In the genomic region with DNA sequence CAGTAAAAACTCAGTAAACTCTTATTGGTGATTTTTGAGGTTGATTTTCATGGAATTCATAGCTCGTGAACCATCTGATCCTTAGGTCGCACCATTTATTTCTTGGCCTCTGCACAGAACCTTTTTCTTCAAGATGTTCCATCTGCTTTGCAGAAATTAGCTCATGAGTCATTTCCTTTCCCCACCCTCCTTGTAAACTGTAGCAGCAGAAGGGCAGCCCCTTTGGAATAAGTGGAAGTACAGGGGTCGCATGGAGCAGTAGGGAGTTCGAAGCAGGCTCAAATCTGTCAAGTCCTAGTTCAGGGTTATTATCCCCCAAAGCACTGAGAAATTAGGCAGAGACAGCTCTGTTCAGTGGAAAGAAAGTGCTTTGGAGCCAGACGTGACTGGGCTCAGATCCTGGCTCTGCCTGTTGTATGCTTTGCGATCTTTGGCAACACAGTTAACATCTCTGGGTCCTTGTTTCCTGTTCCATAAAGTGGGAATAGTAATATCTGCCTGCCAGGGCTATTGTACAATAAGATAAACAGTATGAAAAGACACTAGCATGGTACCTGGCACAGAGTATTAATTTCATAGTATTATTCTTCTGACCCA, we compare ENCODE assay signal across 13 cellular contexts.
A peak's percentile ranks its signal among the peaks of the same experiment; 100 is the strongest.
DNase-seq lines count a peak whose midpoint lies in the region; ATAC-seq and TF ChIP-seq lines count a peak whose summit lies in the region.
"Had no signal": no experiment of that assay in that cellular context is flagged by ENCODE, and none has a peak within 500 bp of the region (broad histone marks: within the 10 kb centered on the region; RNA-seq: fewer than 3 reads in every experiment).

No MANE protein-coding gene starts in this region.

- H3K27ac ChIP-seq in rectal smooth muscle tissue (ENCODE audit: low read depth, low read length): peak overlapping the region; percentile 52

- H3K4me3 ChIP-seq in fibroblast of pulmonary artery (replicated peaks; ENCODE audit: low read depth, low read length) (no peak overlapping the region), rectal smooth muscle tissue (ENCODE audit: low read length) (peak overlapping the region; percentile 14)
- H3K4me3 ChIP-seq: lung had no signal

- H3K4me1 ChIP-seq in rectal smooth muscle tissue (ENCODE audit: control insufficient read depth, insufficient read depth, low read length): peaks cover 18% of the 10 kb centered on the region

- no peak for ATAC-seq in HG03045 (IDR thresholded peaks at IDR 0.05; ENCODE audit: unreplicated experiment)
- ATAC-seq in HG03196 (IDR thresholded peaks at IDR 0.05; ENCODE audit: unreplicated experiment): no peak

- TF ChIP-seq CTCF in fibroblast of pulmonary artery (IDR thresholded peaks at IDR 0.05; ENCODE audit: low read length, missing control alignments): no peak

- H3K36me3 ChIP-seq in rectal smooth muscle tissue (ENCODE audit: control insufficient read depth, insufficient read depth, low read length): no peaks in the 10 kb centered on the region

- H3K9ac ChIP-seq in rectal smooth muscle tissue (ENCODE audit: low read length): no peak overlapping the region

- peak; percentile 68 for DNase-seq in AG20443 (ENCODE audit: low spot score)
- DNase-seq in NCI-H69 (lab: John Stamatoyannopoulos, UW): peak; percentile 87
- DNase-seq in fibroblast of pulmonary artery (ENCODE audit: low read depth): peak; percentile 47
- no peak for DNase-seq in activated T-cell treated with anti-CD3 and anti-CD28 coated beads, Interleukin-2, amount 50 U/mL, for 1 hour
- no peak for DNase-seq in NCI-H128 (lab: John Stamatoyannopoulos, UW; ENCODE audit: unreplicated experiment)
- DNase-seq: activated CD4-positive, CD25-positive, alpha-beta regulatory T cell treated with anti-CD3 and anti-CD28 coated beads, Interleukin-2, amount 50 U/mL, for 72 hours; activated naive CD4-positive, alpha-beta T cell treated with anti-CD3 and anti-CD28 coated beads, Interleukin-2, amount 50 U/mL, for 16 hours; H9; NCI-H1436 treated with DMSO at 0.1 percent for 48 hours had no signal

- H3K27me3 ChIP-seq in rectal smooth muscle tissue (ENCODE audit: control insufficient read depth, insufficient read depth, low read length): no peaks in the 10 kb centered on the region

Comparison
In these comparisons a context has a peak if more than half of its experiments do, and no peak if none do; other contexts are left out.
1. DNase-seq: peak in AG20443 (single experiment), NCI-H69 (single experiment) and fibroblast of pulmonary artery (single experiment); none in activated T-cell treated with anti-CD3 and anti-CD28 coated beads, Interleukin-2, amount 50 U/mL, for 1 hour (single experiment) and NCI-H128 (single experiment).